ENCODE assay signal across 19 cellular contexts in the genomic region with DNA sequence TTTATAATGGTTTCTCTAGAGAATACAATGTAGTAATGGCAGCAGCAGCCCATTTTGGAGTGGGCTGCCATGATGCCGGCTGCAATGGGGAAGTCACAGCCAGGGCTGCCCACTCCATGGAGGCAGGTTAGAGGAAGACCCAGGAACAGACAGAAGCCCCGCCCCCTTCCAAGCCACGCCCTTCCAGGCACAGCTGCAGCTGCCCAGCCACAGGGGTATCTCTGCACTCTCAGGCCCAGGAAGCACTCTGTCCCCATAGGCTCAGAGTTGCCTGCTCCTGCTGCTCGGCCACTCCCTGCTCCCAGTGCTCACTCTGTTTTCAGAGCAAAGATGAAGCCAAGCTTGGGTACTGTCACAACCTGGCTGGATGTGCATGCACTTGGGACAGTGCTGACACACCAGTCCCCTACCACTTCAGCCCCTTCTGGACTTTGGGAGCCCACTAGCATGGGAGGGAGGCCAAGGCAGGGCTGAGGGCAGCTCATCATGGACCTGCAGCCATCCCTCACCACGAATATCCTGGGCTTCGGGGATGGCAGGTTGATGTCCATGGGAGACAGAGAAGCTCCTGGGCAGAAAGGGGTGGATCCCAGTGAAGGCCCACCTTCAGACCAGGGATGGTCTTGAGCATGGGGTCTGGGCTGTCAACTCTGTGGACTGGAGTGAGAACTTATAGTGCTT.
"Had no signal": no experiment of that assay in that cellular context is flagged by ENCODE, and none has a peak within 500 bp of the region (broad histone marks: within the 10 kb centered on the region; RNA-seq: fewer than 3 reads in every experiment).

No MANE protein-coding gene starts in this region.

- H3K27ac ChIP-seq: breast epithelium, foreskin keratinocyte, right atrium auricular region had no signal

- H3K4me3 ChIP-seq: breast epithelium, right atrium auricular region had no signal

- H3K27me3 Mint-ChIP-seq: activated CD4-positive, alpha-beta T cell treated with anti-CD3 and anti-CD28 coated beads, Interleukin-2, amount 10 ng/mL, durations not matched to agents 7 days and 5 days; effector memory CD8-positive, alpha-beta T cell; progenitor cell of endocrine pancreas; T-helper 17 cell; type B pancreatic cell had no signal

- H3K9me3 ChIP-seq: breast epithelium had no signal

- H3K4me1 Mint-ChIP-seq: activated CD4-positive, alpha-beta T cell treated with anti-CD3 and anti-CD28 coated beads, Interleukin-2, amount 10 ng/mL, durations not matched to agents 7 days and 5 days; nephron; T-helper 17 cell had no signal

- H3K27ac Mint-ChIP-seq: activated CD4-positive, alpha-beta T cell treated with anti-CD3 and anti-CD28 coated beads, Interleukin-2, amount 10 ng/mL, durations not matched to agents 7 days and 5 days; activated T-helper 1 cell treated with anti-CD3 and anti-CD28 coated beads, Interleukin-12 subunit alpha, Interleukin-12 subunit beta, Interleukin-2, Interleukin-4 antibody, amounts not matched to agents 30 ng/mL and 10 ng/mL and 1 ng/mL, durations not matched to agents 14 hours and 24 hours and 36 hours; effector memory CD8-positive, alpha-beta T cell; nephron; progenitor cell of endocrine pancreas; T-helper 17 cell; type B pancreatic cell had no signal

- H3K36me3 Mint-ChIP-seq: type B pancreatic cell had no signal

- ATAC-seq: effector memory CD8-positive, alpha-beta T cell; foreskin keratinocyte; T-helper 17 cell had no signal

- DNase-seq: activated CD4-positive, alpha-beta T cell treated with anti-CD3 and anti-CD28 coated beads, Interleukin-2, amount 10 ng/mL, durations not matched to agents 7 days and 5 days; activated CD8-positive, alpha-beta memory T cell treated with anti-CD3 and anti-CD28 coated beads for 24 hours; anterior cingulate cortex; dermis blood vessel endothelial cell; effector memory CD8-positive, alpha-beta T cell; foreskin keratinocyte; glutamatergic neuron; hypothalamus; mesendoderm; occipital lobe; stimulated activated CD4-positive, alpha-beta T cell treated with anti-CD3 and anti-CD28 coated beads, Interleukin-2, amount 100 ng/mL, for 48 hours; stimulated activated naive CD4-positive, alpha-beta T cell; T-helper 17 cell had no signal

- H3K4me3 Mint-ChIP-seq: activated CD4-positive, alpha-beta T cell treated with anti-CD3 and anti-CD28 coated beads, Interleukin-2, amount 10 ng/mL, durations not matched to agents 7 days and 5 days; activated T-helper 1 cell treated with anti-CD3 and anti-CD28 coated beads, Interleukin-12 subunit alpha, Interleukin-12 subunit beta, Interleukin-2, Interleukin-4 antibody, amounts not matched to agents 30 ng/mL and 10 ng/mL and 1 ng/mL, durations not matched to agents 14 hours and 24 hours and 36 hours; effector memory CD8-positive, alpha-beta T cell; nephron; T-helper 17 cell; type B pancreatic cell had no signal

- H3K27me3 ChIP-seq: breast epithelium, foreskin keratinocyte, right atrium auricular region had no signal

- H3K36me3 ChIP-seq: breast epithelium, right atrium auricular region had no signal

- H3K4me1 ChIP-seq: breast epithelium, foreskin keratinocyte, right atrium auricular region had no signal

- H3K9me3 Mint-ChIP-seq: activated CD4-positive, alpha-beta T cell treated with anti-CD3 and anti-CD28 coated beads, Interleukin-2, amount 10 ng/mL, durations not matched to agents 7 days and 5 days; type B pancreatic cell had no signal
